Comparison of ENCODE assay signal across 8 cellular contexts in the genomic region with DNA sequence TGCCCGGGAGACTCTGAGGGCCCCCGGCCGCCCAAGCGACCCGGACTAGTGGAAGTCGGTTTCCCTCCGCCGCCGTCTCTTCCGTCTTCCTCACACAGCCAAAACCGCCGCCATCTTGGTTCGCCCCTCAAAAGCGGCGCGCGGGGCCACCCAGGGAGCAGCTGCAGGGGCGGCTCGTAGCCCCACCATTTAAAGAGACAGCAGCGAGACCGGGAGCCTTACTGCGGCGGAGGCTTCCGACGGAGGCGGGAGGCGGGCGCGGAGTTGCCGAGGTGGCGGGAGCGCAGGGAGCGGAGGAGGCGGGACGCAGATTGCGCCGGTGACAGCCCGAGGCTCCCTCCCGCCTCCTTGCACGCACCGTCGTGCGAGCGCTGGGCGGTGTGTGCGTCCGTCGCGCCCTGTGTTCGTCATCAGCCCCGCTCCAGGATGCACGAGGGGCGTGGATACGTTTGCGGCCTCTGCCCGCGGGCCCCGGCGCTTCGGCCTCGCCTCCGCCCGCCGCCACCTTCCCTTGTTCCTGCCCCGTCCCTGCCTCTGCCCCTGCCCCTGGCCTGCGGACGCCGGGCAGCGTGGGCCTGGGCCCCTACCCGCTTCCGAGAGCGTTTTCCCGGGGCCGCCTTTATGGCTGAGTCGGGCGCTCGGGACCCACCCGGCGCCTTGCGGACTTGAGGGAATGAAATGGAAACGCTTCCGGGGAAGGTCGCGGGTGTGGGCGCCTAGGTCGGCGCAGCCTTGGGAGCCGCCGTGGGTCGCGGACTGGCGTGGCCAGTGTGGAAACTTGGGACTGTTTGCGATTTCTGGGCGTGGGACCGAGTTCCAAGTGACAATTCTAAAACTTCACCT. TPM values are rescaled to one million over a fixed set of nuclear protein-coding genes. Genes with fewer than 3 reads are reported as not detected.
A peak's percentile ranks its signal among the peaks of the same experiment; 100 is the strongest.
DNase-seq lines count a peak whose midpoint lies in the region; ATAC-seq, FAIRE-seq and TF ChIP-seq lines count a peak whose summit lies in the region.

A gene (minus strand): TSS at position 140 of the 843 bp plus-strand sequence. CDS start 663 bp downstream, outside the sequence.

- H3K9me3 ChIP-seq in OCI-LY3 (ENCODE audit: insufficient read depth, low read length): no peaks in the 10 kb centered on the region
- H3K9me3 ChIP-seq in endothelial cell of umbilical vein (replicated peaks; ENCODE audit: control insufficient read depth, insufficient read depth, low read length): no peaks in the 10 kb centered on the region

- dilution Hi-C loops in endothelial cell of umbilical vein (cut with MboI; ENCODE audit: extremely low pct_ligation_motif_present, low sequenced_read_pairs): no loop called here

- H3K4me1 ChIP-seq in OCI-LY3 (ENCODE audit: low read length) (peaks cover 16% of the 10 kb centered on the region), endothelial cell of umbilical vein (ENCODE audit: control insufficient read depth, extremely low read depth, insufficient read depth, low read length) (peaks cover 17% of the 10 kb centered on the region)

- no peaks in the 10 kb centered on the region for H3K27me3 ChIP-seq in OCI-LY3 (ENCODE audit: low read depth, low read length)
- H3K27me3 ChIP-seq in endothelial cell of umbilical vein (ENCODE audit: control insufficient read depth in 2 of 2, insufficient read depth in 2 of 2, low read length in 2 of 2): no peaks in the 10 kb centered on the region

- peak; percentile 96 for DNase-seq in D341Med (ENCODE audit: low spot score)
- DNase-seq in HuH-7 (ENCODE audit: low spot score): peak; percentile 93
- peak; percentile 96 for DNase-seq in activated CD8-positive, alpha-beta memory T cell treated with anti-CD3 and anti-CD28 coated beads, Interleukin-2, amount 50 U/mL, for 48 hours
- DNase-seq in endothelial cell of umbilical vein (ENCODE audit: low read depth, low spot score): peak; percentile 96
- peak; percentile 85 for DNase-seq in middle frontal gyrus (ENCODE audit: extremely low spot score, low spot score)
- peak; percentile 89 to 90 for DNase-seq in stimulated activated CD8-positive, alpha-beta memory T cell treated with anti-CD3 and anti-CD28 coated beads, Interleukin-2, amount 100 ng/mL, for 48 hours (ENCODE audit: low read depth in 2 of 2)

- H2AFZ ChIP-seq in OCI-LY3 (ENCODE audit: low read depth, low read length): peak within 1 kb of the TSS; percentile 84
- peak within 1 kb of the TSS; percentile 90 for H2AFZ ChIP-seq in endothelial cell of umbilical vein (ENCODE audit: low read depth, low read length)

- intact Hi-C loops in endothelial cell of umbilical vein (cut with micrococcal nuclease): loop anchor here (1.0 to 5.0 kb wide), 8 partner anchors 62 to 1822 kb away; a partner anchor contains a TSS

- H3K36me3 ChIP-seq in OCI-LY3 (replicated peaks; ENCODE audit: low read depth, low read length) (peaks cover 25% of the 10 kb centered on the region), endothelial cell of umbilical vein (ENCODE audit: control insufficient read depth in 2 of 2, extremely low read depth in 1 of 2, insufficient read depth in 2 of 2, low read length in 2 of 2) (no peaks in the 10 kb centered on the region)

- H3K27ac ChIP-seq in OCI-LY3 (ENCODE audit: low read length) (peak within 1 kb of the TSS; percentile 87), endothelial cell of umbilical vein (ENCODE audit: insufficient read depth, low read depth, low read length) (peak within 1 kb of the TSS; percentile 83)

- ATAC-seq in GM21515 (IDR thresholded peaks at IDR 0.05; ENCODE audit: unreplicated experiment): peak; percentile 81

- peaks cover 54% of the 10 kb centered on the region for H3K79me2 ChIP-seq in OCI-LY3 (ENCODE audit: low read length)
- peaks cover 43% of the 10 kb centered on the region for H3K79me2 ChIP-seq in endothelial cell of umbilical vein (ENCODE audit: control insufficient read depth, insufficient read depth, low read length)

- H3K9ac ChIP-seq in OCI-LY3 (ENCODE audit: low read length) (peak within 1 kb of the TSS; percentile 91), endothelial cell of umbilical vein (replicated peaks; ENCODE audit: extremely low read depth, insufficient read depth, low read length) (peak within 1 kb of the TSS; percentile 92)

- H4K20me1 ChIP-seq in OCI-LY3 (ENCODE audit: insufficient read depth, low read length) (peaks cover 32% of the 10 kb centered on the region), endothelial cell of umbilical vein (replicated peaks; ENCODE audit: control insufficient read depth, extremely low read depth, insufficient read depth, low read length) (peaks cover 13% of the 10 kb centered on the region)

- CTCF ChIA-PET in endothelial cell of umbilical vein (lab: Charles Lee): interaction anchor here (0.8 kb wide), 1 partner anchor 9 kb away, joined by 3 read pairs; no protein-coding TSS in a partner anchor

- FAIRE-seq in endothelial cell of umbilical vein (lab: Jason Lieb, UNC): peak; percentile 84

- TF ChIP-seq CTCF in OCI-LY3 (IDR thresholded peaks at IDR 0.05; ENCODE audit: low read depth, low read length) (no peak), endothelial cell of umbilical vein (IDR thresholded peaks at IDR 0.05; ENCODE audit: extremely low read depth in 1 of 2, insufficient read depth in 1 of 2, low read depth in 1 of 2, low read length in 2 of 2) (no peak)

- BruUV-seq in endothelial cell of umbilical vein (replicated peaks; lab: Mats Ljungman, UMichigan): TSS peak; percentile 88

- H3K4me3 ChIP-seq in OCI-LY3 (ENCODE audit: low read length) (peak within 1 kb of the TSS; percentile 95), endothelial cell of umbilical vein (replicated peaks in 1 of 3; ENCODE audit: insufficient read depth in 1 of 3, low read depth in 1 of 3, low read length in 3 of 3) (peak within 1 kb of the TSS; percentile 56 to 97 (median 85))

- no peaks in the 10 kb centered on the region for H3K9me1 ChIP-seq in endothelial cell of umbilical vein (replicated peaks; ENCODE audit: control insufficient read depth, extremely low read depth, insufficient read depth, low read length)

- TF ChIP-seq POLR2A in endothelial cell of umbilical vein (IDR thresholded peaks at IDR 0.05; ENCODE audit: low read depth, low read length): peak; percentile 89

- POLR2A ChIA-PET in endothelial cell of umbilical vein (lab: Charles Lee): interaction anchor here (0.6 to 1.3 kb wide), 2 partner anchors 10 to 11 kb away, joined by 3 to 5 read pairs; no protein-coding TSS in a partner anchor

- peak within 1 kb of the TSS; percentile 93 for H3K4me2 ChIP-seq in OCI-LY3 (ENCODE audit: low read length)
- peak within 1 kb of the TSS; percentile 100 for H3K4me2 ChIP-seq in endothelial cell of umbilical vein (ENCODE audit: insufficient read depth, low read length)

TF ChIP-seq in endothelial cell of umbilical vein, 7 proteins besides CTCF, POLR2A, EP300 and RAD21:
- no peak for TF ChIP-seq FOS (IDR thresholded peaks at IDR 0.05; ENCODE audit: borderline replicate concordance, insufficient read depth, low read length)
- peak; percentile 97 for TF ChIP-seq POLR2AphosphoS5 (IDR thresholded peaks at IDR 0.05; ENCODE audit: insufficient read depth, low read depth, low read length)
- TF ChIP-seq MYC (IDR thresholded peaks at IDR 0.05; ENCODE audit: low read depth, low read length): peak; percentile 92
- no peak for TF ChIP-seq JUN (IDR thresholded peaks at IDR 0.05; ENCODE audit: borderline replicate concordance, insufficient read depth, insufficient read length, low read depth)
- TF ChIP-seq, protein P1, sequence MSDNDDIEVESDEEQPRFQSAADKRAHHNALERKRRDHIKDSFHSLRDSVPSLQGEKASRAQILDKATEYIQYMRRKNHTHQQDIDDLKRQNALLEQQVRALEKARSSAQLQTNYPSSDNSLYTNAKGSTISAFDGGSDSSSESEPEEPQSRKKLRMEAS (IDR thresholded peaks at IDR 0.05; ENCODE audit: insufficient read depth, insufficient read length): peak; percentile 85
TF ChIP-seq in endothelial cell of umbilical vein: peak in this region for 3.

RNA-seq across cellular contexts. Expression of the gene that starts here (rescaled TPM):
- total RNA-seq in endothelial cell of umbilical vein: 77.0 and 83.5 TPM in 2 replicates
- polyA plus RNA-seq in endothelial cell of umbilical vein: 17.5 and 20.5 TPM in 2 replicates
- polyA plus RNA-seq in endothelial cell of umbilical vein (2011; cell fraction: cytosol; rRNA removed): 30.8 and 32.2 TPM in 2 replicates
- 70.5 and 80.5 TPM in 2 replicates for polyA plus RNA-seq in endothelial cell of umbilical vein (2011; cell fraction: nucleus; rRNA removed)
- polyA plus RNA-seq in endothelial cell of umbilical vein (2012): 37.8 and 54.0 TPM in 2 replicates
- 35.8 and 37.2 TPM in 2 replicates for polyA minus RNA-seq in endothelial cell of umbilical vein
- polyA minus RNA-seq in endothelial cell of umbilical vein (2011; cell fraction: cytosol; rRNA and poly(A)+ RNA removed): 43.8 TPM
- 46.4 and 57.4 TPM in 2 replicates for polyA minus RNA-seq in endothelial cell of umbilical vein (2011; cell fraction: nucleus; rRNA and poly(A)+ RNA removed)

Comparison
In these comparisons a context has a peak if more than half of its experiments do, and no peak if none do; other contexts are left out.
1. Peak in every context shown above with its lines: DNase-seq, ATAC-seq, H3K4me3 ChIP-seq and H3K27ac ChIP-seq.